In the genomic region with DNA sequence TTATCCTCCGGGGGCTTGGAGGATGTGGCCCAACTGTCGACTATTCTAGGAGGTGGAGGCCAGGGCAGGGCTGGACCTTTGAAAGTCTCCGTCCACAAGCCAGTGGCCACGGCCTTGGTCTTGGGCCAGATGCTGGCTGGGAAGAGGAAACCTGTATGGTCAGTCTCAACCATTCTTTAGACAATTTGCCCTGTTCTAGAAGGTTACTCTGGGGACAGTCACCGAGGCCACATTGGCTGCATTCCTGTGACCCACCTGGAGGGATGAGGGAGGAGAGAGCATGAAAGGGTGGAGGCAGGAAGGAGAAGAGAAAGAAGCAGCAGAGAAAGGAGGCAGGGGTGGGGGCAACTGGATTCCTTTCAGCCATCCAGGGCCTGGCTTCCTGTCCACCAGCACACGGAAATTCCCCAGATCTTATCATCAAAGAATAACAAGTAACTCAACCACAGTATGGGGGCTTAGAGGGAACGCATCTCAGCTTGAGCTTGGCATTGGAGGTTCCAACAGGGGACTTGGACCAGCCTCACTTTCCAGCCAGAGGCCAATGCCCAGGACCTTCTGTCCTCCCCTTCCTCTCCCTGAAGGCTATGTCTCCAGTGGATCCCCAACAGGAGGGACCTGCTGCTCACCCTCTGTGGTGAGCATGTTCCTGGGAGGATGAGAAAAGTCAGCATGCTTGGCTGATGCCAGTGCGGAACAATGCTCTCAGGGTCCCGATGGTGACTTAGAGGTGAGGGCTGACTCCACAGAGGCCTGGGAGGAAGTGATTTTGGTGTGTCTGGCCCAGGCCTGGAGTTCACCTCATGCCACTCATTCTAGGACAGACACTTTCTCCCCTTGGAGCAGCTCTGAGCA, we compare ENCODE assay signal across 8 cellular contexts. TPM values are rescaled to one million over a fixed set of nuclear protein-coding genes. Genes with fewer than 3 reads are reported as not detected.
A peak's percentile ranks its signal among the peaks of the same experiment; 100 is the strongest.
DNase-seq lines count a peak whose midpoint lies in the region; ATAC-seq and TF ChIP-seq lines count a peak whose summit lies in the region.

No MANE protein-coding gene starts in this region.

- CTCF ChIA-PET in PC-3 (lab: Charles Lee), result no interaction called here

- H3K79me1 ChIP-seq in mesenchymal stem cell (replicated peaks; ENCODE audit: low read length, poor library complexity, severe bottlenecking), result no peaks in the 10 kb centered on the region

- DNase-seq in AG10803 (ENCODE audit: low read depth) (peak; percentile 25), PC-3 (peak; percentile 73), mesenchymal stem cell (peak; percentile 80), NCI-H1436 treated with DMSO at 0.1 percent for 48 hours (lab: John Stamatoyannopoulos, UW) (no peak), NCI-H1417 (lab: John Stamatoyannopoulos, UW) (no peak), NCI-H446 (lab: John Stamatoyannopoulos, UW) (no peak), NCI-H526 (lab: John Stamatoyannopoulos, UW) (no peak)

- peak overlapping the region; percentile 85 to 86 for H2BK12ac ChIP-seq in mesenchymal stem cell (ENCODE audit: low read length in 2 of 2)

- peak overlapping the region; percentile 73 to 81 for H3K18ac ChIP-seq in mesenchymal stem cell (ENCODE audit: low read depth in 1 of 2, low read length in 2 of 2)

- peak overlapping the region; percentile 45 for H4K8ac ChIP-seq in mesenchymal stem cell (ENCODE audit: low read length)

- peak overlapping the region; percentile 47 for H3K4me2 ChIP-seq in PC-3 (ENCODE audit: low read length)
- H3K4me2 ChIP-seq in mesenchymal stem cell (ENCODE audit: low read length, poor library complexity, severe bottlenecking), result no peak overlapping the region

- peak overlapping the region; percentile 78 for H2AK5ac ChIP-seq in mesenchymal stem cell (ENCODE audit: low read length, severe bottlenecking)

- TF ChIP-seq CTCF in AG10803 (conservative IDR thresholded peaks at IDR 0.05; ENCODE audit: low read length), result no peak
- no peak for TF ChIP-seq CTCF in PC-3 (conservative IDR thresholded peaks at IDR 0.05; ENCODE audit: low read depth, low read length)

- H2AFZ ChIP-seq in PC-3 (ENCODE audit: low read length), result no peak overlapping the region
- H2AFZ ChIP-seq in mesenchymal stem cell (ENCODE audit: low read depth, low read length), result no peak overlapping the region

- H3K9me2 ChIP-seq in PC-3 (replicated peaks; ENCODE audit: low read length), result no peaks in the 10 kb centered on the region

- H2BK15ac ChIP-seq in mesenchymal stem cell (ENCODE audit: low read depth, poor library complexity, severe bottlenecking), result peak overlapping the region; percentile 85

- peaks cover 2% of the 10 kb centered on the region for H3F3A ChIP-seq in PC-3 (ENCODE audit: low read length, unreplicated experiment)

- intact Hi-C loops in PC-3 (cut with micrococcal nuclease), result loop anchor here (1.0 kb wide), 1 partner anchor 17 kb away; no protein-coding TSS in a partner anchor

- peak; percentile 58 for ATAC-seq in PC-3

- H3K27ac ChIP-seq in PC-3 (ENCODE audit: low read length) (peak overlapping the region; percentile 73), cingulate gyrus (ENCODE audit: low read depth, low read length) (peak overlapping the region; percentile 1), mesenchymal stem cell (ENCODE audit: low read length, poor library complexity, severe bottlenecking) (no peak overlapping the region)

- H3K9me3 ChIP-seq in PC-3 (ENCODE audit: low read length), result no peaks in the 10 kb centered on the region
- H3K9me3 ChIP-seq in mesenchymal stem cell (ENCODE audit: control insufficient read depth, low read length), result no peaks in the 10 kb centered on the region

- peaks cover 66% of the 10 kb centered on the region for H3K36me3 ChIP-seq in PC-3 (ENCODE audit: low read depth, low read length)
- H3K36me3 ChIP-seq in mesenchymal stem cell (ENCODE audit: control insufficient read depth in 1 of 2, insufficient read depth in 2 of 2, low read depth in 1 of 2, low read length in 2 of 2), result peaks cover 0 to 26% of the 10 kb centered on the region in 2 experiments

- peaks cover 34% of the 10 kb centered on the region for H3K4me1 ChIP-seq in PC-3 (ENCODE audit: insufficient read depth, low read length)
- H3K4me1 ChIP-seq in mesenchymal stem cell (ENCODE audit: control insufficient read depth, insufficient read depth, low read depth, low read length), result peaks cover 9% of the 10 kb centered on the region

- H3K14ac ChIP-seq in mesenchymal stem cell (ENCODE audit: low read length in 2 of 2), result peak overlapping the region in 1 of 2 experiments; percentile 26

- H3K9ac ChIP-seq in PC-3 (ENCODE audit: low read length), result peak overlapping the region; percentile 24; the same call in 1 of the 2 replicates
- H3K9ac ChIP-seq in mesenchymal stem cell (ENCODE audit: low read length), result no peak overlapping the region

- H4K20me1 ChIP-seq in PC-3 (ENCODE audit: low read length), result no peaks in the 10 kb centered on the region

- WGBS in mesenchymal stem cell, result 47% methylated on average over 9 of the region's 9 CpGs

- H2BK120ac ChIP-seq in mesenchymal stem cell (ENCODE audit: low read depth, low read length), result peak overlapping the region; percentile 85

- H3K4me3 ChIP-seq in AG10803 (ENCODE audit: low read length) (no peak overlapping the region), PC-3 (ENCODE audit: low read length) (no peak overlapping the region), mesenchymal stem cell (ENCODE audit: insufficient read depth in 1 of 2, low read depth in 1 of 2, low read length in 2 of 2) (no peak overlapping the region)

- H3K27me3 ChIP-seq in PC-3 (ENCODE audit: low read length), result no peaks in the 10 kb centered on the region
- H3K27me3 ChIP-seq in mesenchymal stem cell (ENCODE audit: control insufficient read depth in 1 of 2, insufficient read depth in 1 of 2, low read length in 2 of 2), result peaks cover 0 to 24% of the 10 kb centered on the region in 2 experiments

- H3K79me2 ChIP-seq in PC-3 (ENCODE audit: low read length), result no peaks in the 10 kb centered on the region

- H3K23ac ChIP-seq in mesenchymal stem cell (ENCODE audit: low read length in 2 of 2), result no peak overlapping the region

- H2BK5ac ChIP-seq in mesenchymal stem cell (ENCODE audit: low read depth, low read length, poor library complexity, severe bottlenecking), result no peak overlapping the region

- H4K91ac ChIP-seq in mesenchymal stem cell (ENCODE audit: low read length), result peak overlapping the region; percentile 76

- H3K4ac ChIP-seq in mesenchymal stem cell (ENCODE audit: low read depth in 1 of 2, low read length in 2 of 2), result peak overlapping the region; percentile 65 to 83

- BruUV-seq in PC-3 (replicated peaks; lab: Mats Ljungman, UMichigan), result no TSS peak

- POLR2A ChIA-PET in PC-3 (lab: Charles Lee; ENCODE audit: unreplicated experiment), result interaction anchor here (0.6 kb wide), 1 partner anchor 240 kb away, joined by 4 read pairs; no protein-coding TSS in a partner anchor

RNA-seq across cellular contexts. Expression of gene TGM2, which starts 30.4 kb away (rescaled TPM):
- total RNA-seq in PC-3 (2014; rRNA removed), result 583 and 773 TPM in 2 replicates
- 537 TPM for polyA plus RNA-seq in mesenchymal stem cell (2013, experiment 1 of 2)
- 530 TPM for polyA plus RNA-seq in mesenchymal stem cell (2013, experiment 2 of 2)

Comparison
In these comparisons a context has a peak if more than half of its experiments do, and no peak if none do; other contexts are left out.
1. DNase-seq: peak in AG10803 (single experiment), PC-3 (single experiment) and mesenchymal stem cell (single experiment); none in NCI-H1436 treated with DMSO at 0.1 percent for 48 hours (single experiment), NCI-H1417 (0 of 3), NCI-H446 (0 of 2) and NCI-H526 (0 of 2).